22 cellular contexts compared by ENCODE assay signal in genomic region chr11:27842290-27842689, GRCh38.
DNase-seq lines count a peak whose midpoint lies in the region; ATAC-seq lines count a peak whose summit lies in the region.
"Had no signal": no experiment of that assay in that cellular context is flagged by ENCODE, and none has a peak within 500 bp of the region (broad histone marks: within the 10 kb centered on the region; RNA-seq: fewer than 3 reads in every experiment).

No MANE protein-coding gene starts in this region.

- peak; percentile 59 for ATAC-seq in GM18498 (IDR thresholded peaks at IDR 0.05; ENCODE audit: unreplicated experiment)
- ATAC-seq in GM19351 (IDR thresholded peaks at IDR 0.05; ENCODE audit: unreplicated experiment): peak; percentile 39
- ATAC-seq in HG02610 (IDR thresholded peaks at IDR 0.05; ENCODE audit: unreplicated experiment): peak; percentile 43
- peak; percentile 46 for ATAC-seq in HG03432 (IDR thresholded peaks at IDR 0.05; ENCODE audit: unreplicated experiment)
- ATAC-seq in HG03469 (IDR thresholded peaks at IDR 0.05; ENCODE audit: unreplicated experiment): no peak
- ATAC-seq in HG03159 (IDR thresholded peaks at IDR 0.05; ENCODE audit: unreplicated experiment): no peak
- ATAC-seq: HepG2, T-cell had no signal

- no peak for DNase-seq in SHP77 treated with DMSO at 0.1 percent for 48 hours (lab: John Stamatoyannopoulos, UW)
- DNase-seq in NCI-H510A treated with DMSO at 0.1 percent for 48 hours (lab: John Stamatoyannopoulos, UW): no peak
- DNase-seq: 8988T, Caco-2, DMS153, GDM1, KBM-7, NCI-H1105 treated with DMSO at 0.1 percent for 48 hours, NCI-H1694 treated with DMSO at 0.1 percent for 48 hours, NCI-H226, NCI-H524 treated with DMSO at 0.1 percent for 48 hours, SHP77, SK-N-SH, T-cell, T-helper 9 cell had no signal

Comparison
In these comparisons a context has a peak if more than half of its experiments do, and no peak if none do; other contexts are left out.
1. ATAC-seq: peak in GM18498 (single experiment), GM19351 (single experiment), HG02610 (single experiment) and HG03432 (single experiment); none in HG03469 (single experiment) and HG03159 (single experiment).